ENCODE assay signal across 15 cellular contexts in the genomic region with DNA sequence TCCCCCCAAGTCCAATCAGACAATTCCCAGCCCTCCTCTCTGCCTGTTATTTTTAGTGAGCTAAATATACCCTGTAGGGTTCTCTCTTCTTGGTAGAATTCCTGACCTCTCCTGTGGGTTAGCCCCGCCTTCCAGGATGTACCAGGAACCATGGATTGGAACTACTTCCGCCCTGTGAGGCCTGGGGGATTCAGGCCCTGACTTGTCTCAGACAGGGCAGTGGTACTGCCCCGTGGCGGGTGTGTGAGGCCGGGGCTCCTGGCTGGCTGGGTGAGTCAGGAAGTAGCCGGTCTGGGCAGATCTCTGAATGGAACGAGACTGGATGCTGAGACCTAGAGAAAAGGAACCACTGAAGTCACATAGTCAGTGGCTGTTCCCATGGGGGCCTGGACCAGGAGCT. TPM values are rescaled to one million over a fixed set of nuclear protein-coding genes. Genes with fewer than 3 reads are reported as not detected.
DNase-seq lines count a peak whose midpoint lies in the region; ATAC-seq, FAIRE-seq and TF ChIP-seq lines count a peak whose summit lies in the region.
"Had no signal": no experiment of that assay in that cellular context is flagged by ENCODE, and none has a peak within 500 bp of the region (broad histone marks: within the 10 kb centered on the region; RNA-seq: fewer than 3 reads in every experiment).

No MANE protein-coding gene starts in this region.

- no peak for FAIRE-seq in bronchial epithelial cell (lab: Jason Lieb, UNC)

- 26 to 28% methylated on average over 7 of the region's 7 CpGs for WGBS in heart right ventricle, 2 donors
- 55 to 62% methylated on average over 7 of the region's 7 CpGs for WGBS in thyroid gland, 2 donors

- H3K36me3 ChIP-seq in bronchial epithelial cell (ENCODE audit: control insufficient read depth, insufficient read depth, low read length) = no peaks in the 10 kb centered on the region
- H3K36me3 ChIP-seq in heart right ventricle = peaks cover 0 to 26% (median 0%) of the 10 kb centered on the region in 9 donors
- no peaks in the 10 kb centered on the region for H3K36me3 ChIP-seq in mucosa of descending colon (ENCODE audit: low read depth)
- H3K36me3 ChIP-seq in thyroid gland = no peaks in the 10 kb centered on the region

- no peaks in the 10 kb centered on the region for H3K9me3 ChIP-seq in heart right ventricle
- H3K9me3 ChIP-seq in mucosa of descending colon = no peaks in the 10 kb centered on the region
- H3K9me3 ChIP-seq in thyroid gland = no peaks in the 10 kb centered on the region
- H3K9me3 ChIP-seq in T-helper 17 cell (ENCODE audit: control insufficient read depth, low read length, poor library complexity, severe bottlenecking) = no peaks in the 10 kb centered on the region
- H3K9me3 ChIP-seq: BLaER1 treated with 17β-estradiol and CSF1 and Interleukin-3, amounts not matched to agents 10 nM and 100 nM had no signal

- no peaks in the 10 kb centered on the region for H3K36me3 Mint-ChIP-seq in T-helper 17 cell (ENCODE audit: low read depth)
- H3K36me3 Mint-ChIP-seq: activated naive CD8-positive, alpha-beta T cell; WTC11 had no signal

- H3K27ac ChIP-seq in heart right ventricle (peak overlapping the region; percentile 62 to 96 (median 89)), thyroid gland (peak overlapping the region in 2 of 3 donors; percentile 52 to 66)
- H3K27ac ChIP-seq: BLaER1 treated with 17β-estradiol and CSF1 and Interleukin-3, amounts not matched to agents 10 nM and 100 nM had no signal

- ATAC-seq in heart right ventricle (peak; percentile 65 to 85 (median 78)), mucosa of descending colon (peak; percentile 47), T-helper 17 cell (no peak), SK-N-SH treated with all-trans-retinoic acid at 6 μM for 48 hours (no peak)
- ATAC-seq: WTC11 had no signal

- no peak for TF ChIP-seq CTCF in bronchial epithelial cell (IDR thresholded peaks at IDR 0.05; ENCODE audit: insufficient read depth, low read length, severe bottlenecking)
- no peak for TF ChIP-seq CTCF in heart right ventricle (IDR thresholded peaks at IDR 0.05)
- no peak for TF ChIP-seq CTCF in mucosa of descending colon (IDR thresholded peaks at IDR 0.05)
- no peak for TF ChIP-seq CTCF in thyroid gland (IDR thresholded peaks at IDR 0.05)

- no peak overlapping the region for H3K27ac Mint-ChIP-seq in T-helper 17 cell
- H3K27ac Mint-ChIP-seq: activated naive CD8-positive, alpha-beta T cell; WTC11 had no signal

- DNase-seq in bronchial epithelial cell (ENCODE audit: low read depth) (peak; percentile 39), heart right ventricle (peak; percentile 50 to 76), mucosa of descending colon (no peak), thyroid gland (peak in 1 of 2 donors; percentile 37), T-helper 17 cell (no peak), DMS53 treated with DMSO at 0.1 percent for 48 hours (lab: John Stamatoyannopoulos, UW; ENCODE audit: unreplicated experiment) (no peak), NCI-H146 treated with DMSO at 0.1 percent for 48 hours (lab: John Stamatoyannopoulos, UW; ENCODE audit: unreplicated experiment) (no peak)
- DNase-seq: cortex of kidney, foreskin melanocyte, mesendoderm, NCI-H2171 treated with DMSO at 0.1 percent for 48 hours had no signal

- TF ChIP-seq POLR2A in thyroid gland (IDR thresholded peaks at IDR 0.05) = no peak

- H3K4me3 ChIP-seq in bronchial epithelial cell (ENCODE audit: low read depth, low read length) (no peak overlapping the region), heart right ventricle (peak overlapping the region in 2 of 10 donors; percentile 4 to 6), mucosa of descending colon (no peak overlapping the region), thyroid gland (replicated peaks in 1 of 3) (no peak overlapping the region)
- H3K4me3 ChIP-seq: BLaER1 treated with 17β-estradiol and CSF1 and Interleukin-3, amounts not matched to agents 10 nM and 100 nM had no signal

- peaks cover 42 to 86% (median 72%) of the 10 kb centered on the region in 9 donors for H3K4me1 ChIP-seq in heart right ventricle
- no peaks in the 10 kb centered on the region for H3K4me1 ChIP-seq in mucosa of descending colon (ENCODE audit: low read depth)
- peaks cover 0 to 18% of the 10 kb centered on the region in 2 donors for H3K4me1 ChIP-seq in thyroid gland

- H3K27me3 Mint-ChIP-seq in T-helper 17 cell = peaks cover 29% of the 10 kb centered on the region
- H3K27me3 Mint-ChIP-seq: activated naive CD8-positive, alpha-beta T cell had no signal

- H3K4me1 Mint-ChIP-seq in T-helper 17 cell = no peaks in the 10 kb centered on the region

- no peak overlapping the region for H3K4me3 Mint-ChIP-seq in T-helper 17 cell
- H3K4me3 Mint-ChIP-seq: activated naive CD8-positive, alpha-beta T cell; WTC11 had no signal

- intact Hi-C loops in heart right ventricle (cut with DNase I) = loop anchor here in 7 of 10 donors (2.0 to 10.0 kb wide), 6 partner anchors 35 to 349 kb away; a partner anchor contains a TSS
- intact Hi-C loops in mucosa of descending colon (cut with DNase I, micrococcal nuclease) = no loop called here
- intact Hi-C loops in thyroid gland (cut with DNase I) = no loop called here

- H3K27me3 ChIP-seq in bronchial epithelial cell (ENCODE audit: control insufficient read depth, insufficient read depth, low read length) (no peaks in the 10 kb centered on the region), heart right ventricle (no peaks in the 10 kb centered on the region), thyroid gland (no peaks in the 10 kb centered on the region)
- H3K27me3 ChIP-seq: BLaER1 treated with 17β-estradiol and CSF1 and Interleukin-3, amounts not matched to agents 10 nM and 100 nM had no signal

TF ChIP-seq in SK-N-SH treated with all-trans-retinoic acid at 6 μM for 48 hours, 23 proteins besides CTCF, POLR2A, EP300 and RAD21:
- no peak for TF ChIP-seq TCF4 (CRISPR knock-in tag; IDR thresholded peaks at IDR 0.05; ENCODE audit: borderline replicate concordance)

RNA-seq across cellular contexts. Expression of a gene that starts 50.5 kb away (rescaled TPM):
- under 0.01 and 2.7 TPM in 2 replicates for total RNA-seq in bronchial epithelial cell
- 100 to 1,000 TPM in 1 of 10 donors, 10 to 100 TPM in 9; 48.3 to 100 (median 71.9) TPM for total RNA-seq in heart right ventricle
- polyA plus RNA-seq in heart right ventricle = 10 to 100 TPM; 20.6 to 29.8 TPM
- 10 to 100 TPM in 1 of 3 donors, 1 to 10 TPM in 2; 2.0 to 19.4 (median 6.8) TPM for total RNA-seq in mucosa of descending colon
- total RNA-seq in thyroid gland = 10 to 100 TPM; 10.3 to 14.9 (median 14.4) TPM
- total RNA-seq in T-helper 17 cell = 1 to 10 TPM in 1 of 2 donors, under 1 TPM in 1; 0.34 to 2.8 TPM

Comparison
In these comparisons a context has a peak if more than half of its experiments do, and no peak if none do; other contexts are left out.
1. DNase-seq: peak in bronchial epithelial cell (single experiment) and heart right ventricle (2 of 2); none in mucosa of descending colon (0 of 3), T-helper 17 cell (0 of 3), DMS53 treated with DMSO at 0.1 percent for 48 hours (single experiment) and NCI-H146 treated with DMSO at 0.1 percent for 48 hours (single experiment).
2. ATAC-seq: peak in heart right ventricle (8 of 8) and mucosa of descending colon (single experiment); none in T-helper 17 cell (single experiment) and SK-N-SH treated with all-trans-retinoic acid at 6 μM for 48 hours (single experiment).
3. intact Hi-C loops: an anchor here in heart right ventricle (2.0 to 10.0 kb wide); none called in mucosa of descending colon and thyroid gland.